Comparison of ENCODE assay signal across 8 cellular contexts in genomic region chr6:136549359-136550044, GRCh38. TPM values are rescaled to one million over a fixed set of nuclear protein-coding genes. Genes with fewer than 3 reads are reported as not detected.
DNase-seq lines count a peak whose midpoint lies in the region; ATAC-seq and TF ChIP-seq lines count a peak whose summit lies in the region.

No MANE protein-coding gene starts in this region.

- peak overlapping the region; percentile 57 for H3K27ac Mint-ChIP-seq in MCF 10A (ENCODE audit: low read depth, unreplicated experiment)

- 3 to 4% (median 3%) methylated on average over 32 to 42 of the region's 42 CpGs for WGBS in spleen, 5 donors

- intact Hi-C loops in MCF 10A (cut with micrococcal nuclease): loop anchor here (1.0 to 2.0 kb wide), 5 partner anchors 244 to 1099 kb away; partner anchors contain the start of genes BCLAF1 and MTFR2
- intact Hi-C loops in spleen (cut with DNase I; ENCODE audit: low total_unique reads): no loop called here

- peaks cover 8% of the 10 kb centered on the region for H3K4me1 Mint-ChIP-seq in MCF 10A (ENCODE audit: insufficient read depth, unreplicated experiment)

- H3K9me3 ChIP-seq in spleen: no peaks in the 10 kb centered on the region

- ATAC-seq in GM18520 (IDR thresholded peaks at IDR 0.05; ENCODE audit: unreplicated experiment) (no peak), GM21367 (IDR thresholded peaks at IDR 0.05; ENCODE audit: unreplicated experiment) (no peak)

- H3K27ac ChIP-seq in spleen: peak overlapping the region in 2 of 8 donors; percentile 46 to 61

- no peaks in the 10 kb centered on the region for H3K27me3 ChIP-seq in kidney epithelial cell (ENCODE audit: control insufficient read depth, insufficient read depth, low read length)
- H3K27me3 ChIP-seq in spleen (replicated peaks in 1 of 7): peaks cover 0 to 58% (median 19%) of the 10 kb centered on the region in 7 donors

- no peaks in the 10 kb centered on the region for H3K9me3 Mint-ChIP-seq in MCF 10A (ENCODE audit: unreplicated experiment)

- DNase-seq in AG04449 (ENCODE audit: low read depth, low spot score) (no peak), GM19238 (ENCODE audit: insufficient read length, low spot score) (peak; percentile 12), NCI-H146 (lab: John Stamatoyannopoulos, UW) (peak; percentile 61), MCF 10A (ENCODE audit: unreplicated experiment) (peak; percentile 43), kidney epithelial cell (ENCODE audit: low read depth) (no peak), spleen (peak; percentile 74)

- no peaks in the 10 kb centered on the region for H3K27me3 Mint-ChIP-seq in MCF 10A (ENCODE audit: insufficient read depth, unreplicated experiment)

- TF ChIP-seq CTCF in AG04449 (IDR thresholded peaks at IDR 0.05; ENCODE audit: insufficient read depth, low read length, missing control alignments) (no peak), MCF 10A (IDR thresholded peaks at IDR 0.05; ENCODE audit: unreplicated experiment) (no peak), kidney epithelial cell (IDR thresholded peaks at IDR 0.05; ENCODE audit: insufficient read depth, low read length, poor library complexity, severe bottlenecking) (no peak), spleen (IDR thresholded peaks at IDR 0.05 in 8 of 11, conservative IDR thresholded peaks at IDR 0.05 in 3 of 11) (no peak)

- peaks cover 6% of the 10 kb centered on the region for H3K36me3 Mint-ChIP-seq in MCF 10A (ENCODE audit: insufficient read depth, unreplicated experiment)

- CTCF ChIA-PET in AG04449 (lab: Yijun Ruan, JAX): interaction anchor here (0.6 to 3.1 kb wide), 12 partner anchors 8 to 280 kb away, joined by 3 to 13 read pairs (median 4); partner anchors contain the start of gene MAP3K5
- CTCF ChIA-PET in MCF 10A (lab: Yijun Ruan, JAX): interaction anchor here (0.6 to 2.3 kb wide), 29 partner anchors 7 to 1092 kb away, joined by 3 to 11 read pairs (median 4); partner anchors contain the start of genes BCLAF1 and MTFR2

- H3K36me3 ChIP-seq in kidney epithelial cell (ENCODE audit: control insufficient read depth, insufficient read depth, low read length) (no peaks in the 10 kb centered on the region), spleen (peaks cover 0 to 7% (median 0%) of the 10 kb centered on the region in 6 donors)

- peaks cover 6 to 23% (median 20%) of the 10 kb centered on the region in 6 donors for H3K4me1 ChIP-seq in spleen

- H3K4me3 ChIP-seq in AG04449 (ENCODE audit: low read depth, low read length) (peak overlapping the region; percentile 66), kidney epithelial cell (ENCODE audit: low read depth, low read length) (peak overlapping the region; percentile 85), spleen (peak overlapping the region; percentile 77 to 96 (median 89))

- TF ChIP-seq POLR2A in spleen (IDR thresholded peaks at IDR 0.05): no peak

- peak overlapping the region; percentile 72 for H3K4me3 Mint-ChIP-seq in MCF 10A (ENCODE audit: unreplicated experiment)

- no TSS peak for BruUV-seq in MCF 10A (replicated peaks; lab: Mats Ljungman, UMichigan)

- POLR2A ChIA-PET in AG04449 (lab: Yijun Ruan, JAX) (no interaction called here), MCF 10A (lab: Yijun Ruan, JAX) (interaction anchor here (0.6 to 4.8 kb wide), 17 partner anchors 8 to 306 kb away, joined by 3 to 46 read pairs (median 4); partner anchors contain the start of genes BCLAF1, MAP3K5 and MTFR2)

RNA-seq across cellular contexts. Expression of gene MAP7, which starts 0.7 kb away (rescaled TPM):
- total RNA-seq in MCF 10A (2022) (15.4 and 17.2 TPM in 2 replicates), kidney epithelial cell (16.0 and 17.6 TPM in 2 replicates), spleen (1 to 10 TPM; 1.3 to 4.9 (median 3.3) TPM)
- polyA plus RNA-seq in spleen: 1 to 10 TPM in 1 of 3 donors, under 1 TPM in 2; 0.67 to 1.4 (median 0.74) TPM

Comparison
In these comparisons a context has a peak if more than half of its experiments do, and no peak if none do; other contexts are left out.
1. DNase-seq: peak in GM19238 (single experiment), NCI-H146 (single experiment), MCF 10A (single experiment) and spleen (single experiment); none in AG04449 (single experiment) and kidney epithelial cell (single experiment).
2. Peak in every context shown above with its lines, with median percentiles within 50 percentile points of each other: H3K4me3 ChIP-seq.